ENCODE assay signal across 15 cellular contexts in the genomic region with DNA sequence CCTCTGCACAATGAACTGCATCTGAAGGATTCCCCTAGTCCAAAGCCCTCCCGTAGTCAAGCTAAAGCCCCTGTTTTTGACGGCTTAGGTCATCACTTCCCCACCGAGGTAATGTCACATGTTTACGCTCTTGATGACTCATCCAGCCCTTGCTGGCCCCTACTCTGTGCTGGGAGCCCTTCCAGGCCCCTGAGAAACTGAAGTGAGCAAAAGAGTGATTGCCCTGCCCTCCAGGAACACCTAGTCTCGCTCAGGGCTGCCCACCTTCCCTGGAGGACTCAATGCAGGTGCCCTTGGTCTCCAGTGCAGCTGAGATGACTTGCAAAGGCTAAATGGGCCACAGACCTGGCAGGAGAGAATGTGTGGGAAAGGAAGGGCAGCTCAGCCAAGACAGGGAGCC.
"Had no signal": no experiment of that assay in that cellular context is flagged by ENCODE, and none has a peak within 500 bp of the region (broad histone marks: within the 10 kb centered on the region; RNA-seq: fewer than 3 reads in every experiment).

No MANE protein-coding gene starts in this region.

- H3K27me3 ChIP-seq: colonic mucosa had no signal

- H3K36me3 Mint-ChIP-seq: activated naive CD4-positive, alpha-beta T cell treated with anti-CD3 and anti-CD28 coated beads, Interleukin-2, amount 10 ng/mL, durations not matched to agents 7 days and 5 days; T-cell had no signal

- H3K9me3 ChIP-seq: colonic mucosa, thoracic aorta had no signal

- H3K4me3 ChIP-seq: colonic mucosa, heart left ventricle, thoracic aorta had no signal

- H3K36me3 ChIP-seq: colonic mucosa, heart left ventricle, thoracic aorta had no signal

- H3K27ac Mint-ChIP-seq: activated naive CD4-positive, alpha-beta T cell treated with anti-CD3 and anti-CD28 coated beads, Interleukin-2, amount 10 ng/mL, durations not matched to agents 7 days and 5 days; activated T-helper 2 cell treated with anti-CD3 and anti-CD28 coated beads, Interferon-gamma antibody, Interleukin-2, Interleukin-4, amounts not matched to agents 10 μg/mL and 5 μg/mL and 100 μg/mL, durations not matched to agents 14 hours and 24 hours and 36 hours; T-cell had no signal

- H3K4me3 Mint-ChIP-seq: activated naive CD4-positive, alpha-beta T cell treated with anti-CD3 and anti-CD28 coated beads, Interleukin-2, amount 10 ng/mL, durations not matched to agents 7 days and 5 days; stimulated activated naive CD8-positive, alpha-beta T cell treated with anti-CD3 and anti-CD28 coated beads, Interleukin-15, amount 100 ng/mL, for 72 hours; T-cell had no signal

- ATAC-seq: heart left ventricle; stimulated activated naive CD8-positive, alpha-beta T cell treated with anti-CD3 and anti-CD28 coated beads, Interleukin-15, amount 100 ng/mL, for 72 hours; T-cell had no signal

- H3K27ac ChIP-seq: colonic mucosa, heart left ventricle, thoracic aorta had no signal

- H3K4me1 Mint-ChIP-seq: activated naive CD4-positive, alpha-beta T cell treated with anti-CD3 and anti-CD28 coated beads, Interleukin-2, amount 10 ng/mL, durations not matched to agents 7 days and 5 days; stimulated activated naive CD8-positive, alpha-beta T cell treated with anti-CD3 and anti-CD28 coated beads, Interleukin-15, amount 100 ng/mL, for 72 hours; T-cell had no signal

- H3K4me1 ChIP-seq: colonic mucosa, heart left ventricle had no signal

- DNase-seq: activated CD4-positive, alpha-beta T cell treated with anti-CD3 and anti-CD28 coated beads for 1 hour; activated CD4-positive, alpha-beta T cell treated with anti-CD3 and anti-CD28 coated beads, Interleukin-2, amount 50 U/mL, for 48 hours; activated naive CD4-positive, alpha-beta T cell treated with anti-CD3 and anti-CD28 coated beads, Interleukin-2, amount 10 ng/mL, durations not matched to agents 7 days and 5 days; activated T-cell treated with anti-CD3 and anti-CD28 coated beads for 4 hours; colonic mucosa; effector CD4-positive, alpha-beta T cell; heart left ventricle; midbrain; stimulated activated CD4-positive, alpha-beta T cell treated with anti-CD3 and anti-CD28 coated beads, Interleukin-15, amount 100 ng/mL, for 24 hours; stimulated activated CD4-positive, alpha-beta T cell treated with anti-CD3 and anti-CD28 coated beads, Interleukin-4, amount 100 ng/mL, for 4 hours; stimulated activated naive CD8-positive, alpha-beta T cell treated with anti-CD3 and anti-CD28 coated beads, Interleukin-15, amount 100 ng/mL, for 72 hours; T-cell; T1000 had no signal
